9 cellular contexts compared by ENCODE assay signal in the genomic region with DNA sequence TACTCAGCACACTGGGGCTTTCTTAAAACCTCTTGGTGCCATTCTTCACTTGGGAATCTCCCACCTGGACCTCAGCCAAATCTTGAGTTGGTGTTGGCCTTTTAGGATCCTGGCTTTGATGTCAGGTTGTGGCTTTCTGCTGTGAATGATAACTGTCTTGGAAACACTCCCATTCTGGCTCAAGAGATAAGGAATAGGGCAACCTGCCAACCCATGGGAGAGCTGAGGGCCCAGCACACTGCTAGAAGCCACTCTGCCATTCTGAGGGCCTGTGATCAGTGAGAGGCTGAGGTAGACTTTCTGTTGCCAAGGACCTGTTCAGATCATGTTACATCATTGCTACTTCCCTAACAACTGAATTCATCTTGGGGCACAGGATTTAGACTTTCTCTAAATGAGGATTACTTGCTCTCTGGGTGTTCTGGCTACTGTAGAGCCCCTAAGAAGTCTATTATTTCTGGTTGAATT. TPM values are rescaled to one million over a fixed set of nuclear protein-coding genes. Genes with fewer than 3 reads are reported as not detected.
A peak's percentile ranks its signal among the peaks of the same experiment; 100 is the strongest.
DNase-seq lines count a peak whose midpoint lies in the region; ATAC-seq and TF ChIP-seq lines count a peak whose summit lies in the region.
"Had no signal": no experiment of that assay in that cellular context is flagged by ENCODE, and none has a peak within 500 bp of the region (broad histone marks: within the 10 kb centered on the region; RNA-seq: fewer than 3 reads in every experiment).

No MANE protein-coding gene starts in this region.

- intact Hi-C loops in transverse colon (cut with DNase I; ENCODE audit: low total_unique reads) = no loop called here

- H3K4me3 ChIP-seq in transverse colon = no peak overlapping the region

- no peaks in the 10 kb centered on the region for H3K9me3 ChIP-seq in transverse colon

- H3K27ac ChIP-seq in transverse colon = no peak overlapping the region

- H3K4me1 ChIP-seq in transverse colon = peaks cover 0 to 7% (median 0%) of the 10 kb centered on the region in 4 donors

- H3K27me3 ChIP-seq in transverse colon = no peaks in the 10 kb centered on the region

- TF ChIP-seq EP300 in transverse colon (IDR thresholded peaks at IDR 0.05; ENCODE audit: low read depth) = no peak

- peak; percentile 44 for ATAC-seq in GM21390 (IDR thresholded peaks at IDR 0.05; ENCODE audit: unreplicated experiment)

- TF ChIP-seq CTCF in GM10266 (IDR thresholded peaks at IDR 0.05; ENCODE audit: control insufficient read depth, insufficient read depth, low read depth, missing control alignments) = no peak
- no peak for TF ChIP-seq CTCF in transverse colon (IDR thresholded peaks at IDR 0.05)

- no peaks in the 10 kb centered on the region for H3K36me3 ChIP-seq in transverse colon

- DNase-seq in GM10266 (ENCODE audit: extremely low spot score) (peak; percentile 53), HT-29 (ENCODE audit: low spot score) (peak; percentile 38), amniotic epithelial cell (ENCODE audit: low read depth) (peak; percentile 68), transverse colon (peak; percentile 33), G401 (ENCODE audit: low spot score) (no peak), SHP77 treated with DMSO at 0.1 percent for 48 hours (lab: John Stamatoyannopoulos, UW) (no peak), NK-92 (lab: John Stamatoyannopoulos, UW; ENCODE audit: unreplicated experiment) (no peak)
- DNase-seq: naive B cell had no signal

- no peak for TF ChIP-seq POLR2A in transverse colon (IDR thresholded peaks at IDR 0.05)

- in situ Hi-C loops in transverse colon (cut with MboI; ENCODE audit: low pct_ligation_motif_present in 1 of 4, low pct_unique_long_range_greater_than_20kb in 1 of 4, low sequenced_read_pairs in 3 of 4) = no loop called here
- in situ Hi-C loops in G401 (cut with HindIII; ENCODE audit: low sequenced_read_pairs) = no loop called here

RNA-seq across cellular contexts. Expression of a gene that starts 45.8 kb away (rescaled TPM):
- total RNA-seq in HT-29 (2014; rRNA removed; shearing (Covaris generic)) = 26.3 and 36.3 TPM in 2 replicates
- 10 to 100 TPM; 41.8 to 96.1 (median 73.0) TPM for total RNA-seq in transverse colon
- 20.3 and 37.4 TPM in 2 replicates for total RNA-seq in G401 (2014; rRNA removed; shearing (Covaris generic))

RNA-seq across cellular contexts. Expression of a gene that starts 48.4 kb away (rescaled TPM):
- total RNA-seq in HT-29 (2014; rRNA removed; shearing (Covaris generic)) = 40.2 and 55.8 TPM in 2 replicates
- total RNA-seq in transverse colon = 10 to 100 TPM; 34.8 to 72.5 (median 52.8) TPM
- 35.4 and 83.7 TPM in 2 replicates for total RNA-seq in G401 (2014; rRNA removed; shearing (Covaris generic))

Comparison
In these comparisons a context has a peak if more than half of its experiments do, and no peak if none do; other contexts are left out.
1. DNase-seq: peak in GM10266 (single experiment), HT-29 (single experiment), amniotic epithelial cell (single experiment) and transverse colon (single experiment); none in G401 (single experiment), SHP77 treated with DMSO at 0.1 percent for 48 hours (single experiment) and NK-92 (single experiment).